In genomic region chr3:185585862-185586643, GRCh38 we compare ENCODE assay signal across 1 cellular context.
A peak's percentile ranks its signal among the peaks of the same experiment; 100 is the strongest.
TF ChIP-seq lines count a peak whose summit lies in the region.

SENP2 (plus strand) TSS chr3:185586295; CDS start chr3:185586414, 119 bp downstream.

TF ChIP-seq in HepG2, 621 proteins besides CTCF, POLR2A, EP300 and RAD21 (continued from another document and continues in another):
- peak; percentile 4; the same call in 1 of the 2 replicates for TF ChIP-seq HBP1 (CRISPR knock-in tag; IDR thresholded peaks at IDR 0.05; ENCODE audit: low read depth)
- peak; percentile 98 for TF ChIP-seq HOMEZ (CRISPR knock-in tag; IDR thresholded peaks at IDR 0.05; ENCODE audit: low read depth)
- peak; percentile 79; the same call in 1 of the 2 replicates for TF ChIP-seq LBX2 (CRISPR knock-in tag; IDR thresholded peaks at IDR 0.05; ENCODE audit: borderline replicate concordance)
- TF ChIP-seq ATF3 (CRISPR knock-in tag; IDR thresholded peaks at IDR 0.05) = 0 out of 2 replicates have a peak, but pooled peaks have one; percentile 13
- 0 out of 2 replicates have a peak, but pooled peaks have one; percentile 28 for TF ChIP-seq PBX3 (CRISPR knock-in tag; IDR thresholded peaks at IDR 0.05; ENCODE audit: borderline replicate concordance)
- peak; percentile 50; the same call in 1 of the 2 replicates for TF ChIP-seq SP4 (CRISPR knock-in tag; IDR thresholded peaks at IDR 0.05)
- peak; percentile 61 for TF ChIP-seq ZNF777 (CRISPR knock-in tag; IDR thresholded peaks at IDR 0.05)
- TF ChIP-seq ATF2 (CRISPR knock-in tag; IDR thresholded peaks at IDR 0.05) = peak; percentile 92
- TF ChIP-seq PAX8 (CRISPR knock-in tag; IDR thresholded peaks at IDR 0.05; ENCODE audit: borderline replicate concordance) = peak; percentile 77; the same call in 1 of the 2 replicates
- no peak for TF ChIP-seq SNAI1 (CRISPR knock-in tag; IDR thresholded peaks at IDR 0.05; ENCODE audit: borderline replicate concordance)
- TF ChIP-seq ISL2 (CRISPR knock-in tag; IDR thresholded peaks at IDR 0.05) = peak; percentile 41; the same call in 1 of the 2 replicates
- no peak for TF ChIP-seq ZNF550 (CRISPR knock-in tag; IDR thresholded peaks at IDR 0.05; ENCODE audit: borderline replicate concordance)
- peak; percentile 18; the same call in 1 of the 2 replicates for TF ChIP-seq ZNF280B (CRISPR knock-in tag; IDR thresholded peaks at IDR 0.05; ENCODE audit: borderline replicate concordance)
- TF ChIP-seq KLF11 (CRISPR knock-in tag; IDR thresholded peaks at IDR 0.05) = peak; percentile 79; the same call in 1 of the 2 replicates
- peak; percentile 85; the same call in 1 of the 2 replicates for TF ChIP-seq MXD4 (CRISPR knock-in tag; IDR thresholded peaks at IDR 0.05)
- TF ChIP-seq MATR3 (CRISPR knock-in tag; IDR thresholded peaks at IDR 0.05) = no peak
- TF ChIP-seq KAT8 (CRISPR knock-in tag; IDR thresholded peaks at IDR 0.05) = peak; percentile 89
- no peak for TF ChIP-seq LCORL (IDR thresholded peaks at IDR 0.05)
- TF ChIP-seq LCORL (CRISPR knock-in tag; IDR thresholded peaks at IDR 0.05) = peak; percentile 51
- no peak for TF ChIP-seq MIER3 (CRISPR knock-in tag; IDR thresholded peaks at IDR 0.05; ENCODE audit: borderline replicate concordance)
- peak; percentile 48; the same call in 1 of the 2 replicates for TF ChIP-seq ZHX1 (CRISPR knock-in tag; IDR thresholded peaks at IDR 0.05; ENCODE audit: low read depth)
- TF ChIP-seq ARID2 (CRISPR knock-in tag; IDR thresholded peaks at IDR 0.05; ENCODE audit: borderline replicate concordance) = 0 out of 2 replicates have a peak, but pooled peaks have one; percentile 12
- no peak for TF ChIP-seq NONO (IDR thresholded peaks at IDR 0.05)
- TF ChIP-seq NONO (CRISPR knock-in tag; conservative IDR thresholded peaks at IDR 0.05) = no peak; the same call in 1 of the 2 replicates
- no peak for TF ChIP-seq ZNF430 (CRISPR knock-in tag; IDR thresholded peaks at IDR 0.05)
- TF ChIP-seq HNF1B (CRISPR knock-in tag; IDR thresholded peaks at IDR 0.05) = peak; percentile 66
- TF ChIP-seq RBM39 (IDR thresholded peaks at IDR 0.05; ENCODE audit: low read depth, low read length, poor library complexity, severe bottlenecking) = peak; percentile 73
- TF ChIP-seq SMAD1 (CRISPR knock-in tag; IDR thresholded peaks at IDR 0.05; ENCODE audit: borderline replicate concordance, low read depth) = no peak
- 0 out of 2 replicates have a peak, but pooled peaks have one; percentile 15 for TF ChIP-seq RXRB (CRISPR knock-in tag; IDR thresholded peaks at IDR 0.05; ENCODE audit: borderline replicate concordance)
- no peak for TF ChIP-seq ZC3H13 (CRISPR knock-in tag; IDR thresholded peaks at IDR 0.05)
- TF ChIP-seq MED13 (CRISPR knock-in tag; IDR thresholded peaks at IDR 0.05) = 0 out of 2 replicates have a peak, but pooled peaks have one; percentile 48
- TF ChIP-seq ZNF264 (CRISPR knock-in tag; IDR thresholded peaks at IDR 0.05) = peak; percentile 73
- no peak for TF ChIP-seq ZNF496 (CRISPR knock-in tag; IDR thresholded peaks at IDR 0.05; ENCODE audit: insufficient replicate concordance)
- TF ChIP-seq ATF7 (IDR thresholded peaks at IDR 0.05) = peak; percentile 92
- TF ChIP-seq ATF7 (CRISPR knock-in tag; IDR thresholded peaks at IDR 0.05) = peak; percentile 91
- peak; percentile 72; the same call in 1 of the 2 replicates for TF ChIP-seq MAF1 (CRISPR knock-in tag; IDR thresholded peaks at IDR 0.05; ENCODE audit: borderline replicate concordance)
- TF ChIP-seq FOXJ3 (CRISPR knock-in tag; IDR thresholded peaks at IDR 0.05; ENCODE audit: borderline replicate concordance) = peak; percentile 50; the same call in 1 of the 2 replicates
- TF ChIP-seq ZMAT3 (CRISPR knock-in tag; conservative IDR thresholded peaks at IDR 0.05) = peak; percentile 34; the same call in 1 of the 2 replicates
- TF ChIP-seq TFDP1 (CRISPR knock-in tag; IDR thresholded peaks at IDR 0.05; ENCODE audit: borderline replicate concordance) = no peak; the same call in 1 of the 2 replicates
- no peak for TF ChIP-seq HOXA7 (CRISPR knock-in tag; IDR thresholded peaks at IDR 0.05)
- TF ChIP-seq HMGA1 (CRISPR knock-in tag; conservative IDR thresholded peaks at IDR 0.05) = no peak
- peak; percentile 36; the same call in 1 of the 2 replicates for TF ChIP-seq ZNF275 (CRISPR knock-in tag; IDR thresholded peaks at IDR 0.05; ENCODE audit: borderline replicate concordance)
- no peak for TF ChIP-seq ATAD3A (CRISPR knock-in tag; IDR thresholded peaks at IDR 0.05)
- peak; percentile 64; the same call in 1 of the 2 replicates for TF ChIP-seq SALL2 (CRISPR knock-in tag; IDR thresholded peaks at IDR 0.05)
- TF ChIP-seq TAF1 (CRISPR knock-in tag; IDR thresholded peaks at IDR 0.05) = peak; percentile 65; the same call in 1 of the 2 replicates
- peak; percentile 82 for TF ChIP-seq KMT2A (CRISPR knock-in tag; IDR thresholded peaks at IDR 0.05)
